In genomic region chr10:99234067-99234738, GRCh38 we compare ENCODE assay signal across 3 cellular contexts.
TF ChIP-seq lines count a peak whose summit lies in the region.

No MANE protein-coding gene starts in this region.

TF ChIP-seq in liver, 16 proteins besides CTCF, POLR2A, EP300 and RAD21:
- TF ChIP-seq SP1 (IDR thresholded peaks at IDR 0.05) (no peak), HNF4G (IDR thresholded peaks at IDR 0.05) (no peak), GABPA (IDR thresholded peaks at IDR 0.05 in 1 of 2, conservative IDR thresholded peaks at IDR 0.05 in 1 of 2) (no peak), TAF1 (conservative IDR thresholded peaks at IDR 0.05) (no peak), YY1 (IDR thresholded peaks at IDR 0.05) (no peak), REST (IDR thresholded peaks at IDR 0.05) (no peak), NR2F2 (IDR thresholded peaks at IDR 0.05) (no peak)

TF ChIP-seq in HepG2, 621 proteins besides CTCF, POLR2A, EP300 and RAD21:
- TF ChIP-seq TBX3 (IDR thresholded peaks at IDR 0.05; ENCODE audit: borderline replicate concordance) = no peak
- TF ChIP-seq ZKSCAN8 (CRISPR knock-in tag; IDR thresholded peaks at IDR 0.05; ENCODE audit: borderline replicate concordance) = no peak
- TF ChIP-seq SMAD1 (CRISPR knock-in tag; IDR thresholded peaks at IDR 0.05; ENCODE audit: borderline replicate concordance, low read depth) = no peak
- no peak for TF ChIP-seq ZBTB44 (CRISPR knock-in tag; IDR thresholded peaks at IDR 0.05)
- no peak for TF ChIP-seq SNAPC2 (CRISPR knock-in tag; IDR thresholded peaks at IDR 0.05)
- no peak for TF ChIP-seq DMTF1 (CRISPR knock-in tag; IDR thresholded peaks at IDR 0.05)
- no peak for TF ChIP-seq ZNF782 (CRISPR knock-in tag; IDR thresholded peaks at IDR 0.05; ENCODE audit: borderline replicate concordance)
- no peak for TF ChIP-seq NR1H2 (CRISPR knock-in tag; IDR thresholded peaks at IDR 0.05; ENCODE audit: borderline replicate concordance, low read depth)
- no peak for TF ChIP-seq ZNF616 (CRISPR knock-in tag; IDR thresholded peaks at IDR 0.05; ENCODE audit: low read depth)
- TF ChIP-seq, protein P1, sequence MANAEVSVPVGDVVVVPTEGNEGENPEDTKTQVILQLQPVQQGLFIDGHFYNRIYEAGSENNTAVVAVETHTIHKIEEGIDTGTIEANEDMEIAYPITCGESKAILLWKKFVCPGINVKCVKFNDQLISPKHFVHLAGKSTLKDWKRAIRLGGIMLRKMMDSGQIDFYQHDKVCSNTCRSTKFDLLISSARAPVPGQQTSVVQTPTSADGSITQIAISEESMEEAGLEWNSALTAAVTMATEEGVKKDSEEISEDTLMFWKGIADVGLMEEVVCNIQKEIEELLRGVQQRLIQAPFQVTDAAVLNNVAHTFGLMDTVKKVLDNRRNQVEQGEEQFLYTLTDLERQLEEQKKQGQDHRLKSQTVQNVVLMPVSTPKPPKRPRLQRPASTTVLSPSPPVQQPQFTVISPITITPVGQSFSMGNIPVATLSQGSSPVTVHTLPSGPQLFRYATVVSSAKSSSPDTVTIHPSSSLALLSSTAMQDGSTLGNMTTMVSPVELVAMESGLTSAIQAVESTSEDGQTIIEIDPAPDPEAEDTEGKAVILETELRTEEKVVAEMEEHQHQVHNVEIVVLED (CRISPR knock-in tag; IDR thresholded peaks at IDR 0.05; ENCODE audit: borderline replicate concordance) = no peak

TF ChIP-seq in SK-N-SH treated with all-trans-retinoic acid at 6 μM for 48 hours, 23 proteins besides CTCF, POLR2A, EP300 and RAD21 (continued from another document):
- TF ChIP-seq ZFP3 (CRISPR knock-in tag; IDR thresholded peaks at IDR 0.05) (no peak), RARB (CRISPR knock-in tag; IDR thresholded peaks at IDR 0.05) (no peak), ARNTL (CRISPR knock-in tag; IDR thresholded peaks at IDR 0.05; ENCODE audit: borderline replicate concordance, low read depth) (no peak), POU6F1 (CRISPR knock-in tag; IDR thresholded peaks at IDR 0.05; ENCODE audit: borderline replicate concordance, low read depth) (no peak), TCF4 (CRISPR knock-in tag; IDR thresholded peaks at IDR 0.05; ENCODE audit: borderline replicate concordance) (no peak)
- TF ChIP-seq, protein P2, sequence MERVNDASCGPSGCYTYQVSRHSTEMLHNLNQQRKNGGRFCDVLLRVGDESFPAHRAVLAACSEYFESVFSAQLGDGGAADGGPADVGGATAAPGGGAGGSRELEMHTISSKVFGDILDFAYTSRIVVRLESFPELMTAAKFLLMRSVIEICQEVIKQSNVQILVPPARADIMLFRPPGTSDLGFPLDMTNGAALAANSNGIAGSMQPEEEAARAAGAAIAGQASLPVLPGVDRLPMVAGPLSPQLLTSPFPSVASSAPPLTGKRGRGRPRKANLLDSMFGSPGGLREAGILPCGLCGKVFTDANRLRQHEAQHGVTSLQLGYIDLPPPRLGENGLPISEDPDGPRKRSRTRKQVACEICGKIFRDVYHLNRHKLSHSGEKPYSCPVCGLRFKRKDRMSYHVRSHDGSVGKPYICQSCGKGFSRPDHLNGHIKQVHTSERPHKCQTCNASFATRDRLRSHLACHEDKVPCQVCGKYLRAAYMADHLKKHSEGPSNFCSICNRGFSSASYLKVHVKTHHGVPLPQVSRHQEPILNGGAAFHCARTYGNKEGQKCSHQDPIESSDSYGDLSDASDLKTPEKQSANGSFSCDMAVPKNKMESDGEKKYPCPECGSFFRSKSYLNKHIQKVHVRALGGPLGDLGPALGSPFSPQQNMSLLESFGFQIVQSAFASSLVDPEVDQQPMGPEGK (CRISPR knock-in tag; IDR thresholded peaks at IDR 0.05; ENCODE audit: borderline replicate concordance) = no peak
